In genomic region chr1:21280011-21280471, GRCh38 we compare ENCODE assay signal across 10 cellular contexts. TPM values are rescaled to one million over a fixed set of nuclear protein-coding genes. Genes with fewer than 3 reads are reported as not detected.
DNase-seq lines count a peak whose midpoint lies in the region; ATAC-seq and TF ChIP-seq lines count a peak whose summit lies in the region.
"Had no signal": no experiment of that assay in that cellular context is flagged by ENCODE, and none has a peak within 500 bp of the region (broad histone marks: within the 10 kb centered on the region; RNA-seq: fewer than 3 reads in every experiment).

No MANE protein-coding gene starts in this region.

- H3K4me3 ChIP-seq in brain microvascular endothelial cell (ENCODE audit: low read depth, low read length) (no peak overlapping the region), lower lobe of right lung (peak overlapping the region; percentile 39), thyroid gland (replicated peaks in 1 of 3) (no peak overlapping the region)

- H3K36me3 ChIP-seq in brain microvascular endothelial cell (replicated peaks) = peaks cover 22% of the 10 kb centered on the region
- no peaks in the 10 kb centered on the region for H3K36me3 ChIP-seq in lower lobe of right lung
- H3K36me3 ChIP-seq in thyroid gland = no peaks in the 10 kb centered on the region
- H3K36me3 ChIP-seq: BE2C had no signal

- H3K36me3 Mint-ChIP-seq in activated CD4-positive, alpha-beta T cell treated with anti-CD3 and anti-CD28 coated beads, Interleukin-2, amount 10 ng/mL, durations not matched to agents 24 days and 14 days (ENCODE audit: low read depth) = peaks cover 46% of the 10 kb centered on the region

- TF ChIP-seq CTCF in brain microvascular endothelial cell (IDR thresholded peaks at IDR 0.05; ENCODE audit: low read depth, low read length, missing control alignments) (no peak), lower lobe of right lung (IDR thresholded peaks at IDR 0.05) (no peak), thyroid gland (IDR thresholded peaks at IDR 0.05) (no peak)

- TF ChIP-seq POLR2A in thyroid gland (IDR thresholded peaks at IDR 0.05) = no peak

- DNase-seq in activated CD4-positive, alpha-beta T cell treated with anti-CD3 and anti-CD28 coated beads, Interleukin-2, amount 10 ng/mL, durations not matched to agents 24 days and 14 days = peak; percentile 78
- no peak for DNase-seq in activated CD4-positive, alpha-beta T cell treated with anti-CD3 and anti-CD28 coated beads for 1 hour
- DNase-seq in brain microvascular endothelial cell (no peak), lower lobe of right lung (peak; percentile 70), thyroid gland (peak in 1 of 2 donors; percentile 27)
- no peak for DNase-seq in activated CD4-positive, CD25-positive, alpha-beta regulatory T cell (lab: John Stamatoyannopoulos, UW)
- DNase-seq: BE2C, H7 had no signal

- 38 to 75% methylated on average over 5 of the region's 5 CpGs for whole genome bisulfite sequencing in thyroid gland, 2 donors

- in situ Hi-C loops in brain microvascular endothelial cell (cut with HindIII; ENCODE audit: low pct_ligation_motif_present, low sequenced_read_pairs) = no loop called here

- H3K4me3 Mint-ChIP-seq in activated CD4-positive, alpha-beta T cell treated with anti-CD3 and anti-CD28 coated beads, Interleukin-2, amount 10 ng/mL, durations not matched to agents 24 days and 14 days = peak overlapping the region; percentile 77

- no peaks in the 10 kb centered on the region for H3K27me3 Mint-ChIP-seq in activated CD4-positive, alpha-beta T cell treated with anti-CD3 and anti-CD28 coated beads, Interleukin-2, amount 10 ng/mL, durations not matched to agents 24 days and 14 days

- peaks cover 40% of the 10 kb centered on the region for H3K4me1 Mint-ChIP-seq in activated CD4-positive, alpha-beta T cell treated with anti-CD3 and anti-CD28 coated beads, Interleukin-2, amount 10 ng/mL, durations not matched to agents 24 days and 14 days

- peak overlapping the region; percentile 93 for H3K27ac Mint-ChIP-seq in activated CD4-positive, alpha-beta T cell treated with anti-CD3 and anti-CD28 coated beads, Interleukin-2, amount 10 ng/mL, durations not matched to agents 24 days and 14 days

- H3K4me1 ChIP-seq in lower lobe of right lung = peaks cover 77% of the 10 kb centered on the region
- H3K4me1 ChIP-seq in thyroid gland = peaks cover 24 to 71% of the 10 kb centered on the region in 2 donors

- H3K27me3 ChIP-seq in brain microvascular endothelial cell (replicated peaks) (no peaks in the 10 kb centered on the region), lower lobe of right lung (ENCODE audit: low read depth) (no peaks in the 10 kb centered on the region), thyroid gland (no peaks in the 10 kb centered on the region)
- H3K27me3 ChIP-seq: BE2C had no signal

- H3K9me3 ChIP-seq in lower lobe of right lung = no peaks in the 10 kb centered on the region
- no peaks in the 10 kb centered on the region for H3K9me3 ChIP-seq in thyroid gland
- H3K9me3 ChIP-seq: BE2C had no signal

- H3K9me3 Mint-ChIP-seq in activated CD4-positive, alpha-beta T cell treated with anti-CD3 and anti-CD28 coated beads, Interleukin-2, amount 10 ng/mL, durations not matched to agents 24 days and 14 days = no peaks in the 10 kb centered on the region

- intact Hi-C loops in activated CD4-positive, alpha-beta T cell treated with anti-CD3 and anti-CD28 coated beads, Interleukin-2, amount 10 ng/mL, durations not matched to agents 24 days and 14 days (cut with micrococcal nuclease) = no loop called here
- intact Hi-C loops in lower lobe of right lung (cut with DNase I) (no loop called here), thyroid gland (cut with DNase I) (no loop called here)

- peak; percentile 64 to 78 for ATAC-seq in lower lobe of right lung
- no peak for ATAC-seq in HG02973 (IDR thresholded peaks at IDR 0.05; ENCODE audit: unreplicated experiment)
- no peak for ATAC-seq in HG03442 (IDR thresholded peaks at IDR 0.05; ENCODE audit: unreplicated experiment)

- peak overlapping the region; percentile 80 for H3K27ac ChIP-seq in brain microvascular endothelial cell
- peak overlapping the region; percentile 94 for H3K27ac ChIP-seq in lower lobe of right lung
- H3K27ac ChIP-seq in thyroid gland = peak overlapping the region; percentile 49 to 86 (median 72)

RNA-seq across cellular contexts. Expression of gene ECE1, which starts 10.2 kb away (rescaled TPM):
- 133 and 134 TPM in 2 replicates for total RNA-seq in activated CD4-positive, alpha-beta T cell treated with anti-CD3 and anti-CD28 coated beads, Interleukin-2, amount 10 ng/mL, durations not matched to agents 24 days and 14 days
- total RNA-seq in lower lobe of right lung (90.9 TPM), thyroid gland (100 to 1,000 TPM in 2 of 4 donors, 10 to 100 TPM in 2; 74.5 to 146 (median 97.2) TPM)

Comparison
In these comparisons a context has a peak if more than half of its experiments do, and no peak if none do; other contexts are left out.
1. DNase-seq: peak in activated CD4-positive, alpha-beta T cell treated with anti-CD3 and anti-CD28 coated beads, Interleukin-2, amount 10 ng/mL, durations not matched to agents 24 days and 14 days (single experiment) and lower lobe of right lung (single experiment); none in activated CD4-positive, alpha-beta T cell treated with anti-CD3 and anti-CD28 coated beads for 1 hour (single experiment), brain microvascular endothelial cell (single experiment) and activated CD4-positive, CD25-positive, alpha-beta regulatory T cell (0 of 4).
2. ATAC-seq: peak in lower lobe of right lung (2 of 2); none in HG02973 (single experiment) and HG03442 (single experiment).
3. Peak in every context shown above with its lines, with median percentiles within 50 percentile points of each other: H3K27ac ChIP-seq.